Comparison of ENCODE assay signal across 8 cellular contexts in the genomic region with DNA sequence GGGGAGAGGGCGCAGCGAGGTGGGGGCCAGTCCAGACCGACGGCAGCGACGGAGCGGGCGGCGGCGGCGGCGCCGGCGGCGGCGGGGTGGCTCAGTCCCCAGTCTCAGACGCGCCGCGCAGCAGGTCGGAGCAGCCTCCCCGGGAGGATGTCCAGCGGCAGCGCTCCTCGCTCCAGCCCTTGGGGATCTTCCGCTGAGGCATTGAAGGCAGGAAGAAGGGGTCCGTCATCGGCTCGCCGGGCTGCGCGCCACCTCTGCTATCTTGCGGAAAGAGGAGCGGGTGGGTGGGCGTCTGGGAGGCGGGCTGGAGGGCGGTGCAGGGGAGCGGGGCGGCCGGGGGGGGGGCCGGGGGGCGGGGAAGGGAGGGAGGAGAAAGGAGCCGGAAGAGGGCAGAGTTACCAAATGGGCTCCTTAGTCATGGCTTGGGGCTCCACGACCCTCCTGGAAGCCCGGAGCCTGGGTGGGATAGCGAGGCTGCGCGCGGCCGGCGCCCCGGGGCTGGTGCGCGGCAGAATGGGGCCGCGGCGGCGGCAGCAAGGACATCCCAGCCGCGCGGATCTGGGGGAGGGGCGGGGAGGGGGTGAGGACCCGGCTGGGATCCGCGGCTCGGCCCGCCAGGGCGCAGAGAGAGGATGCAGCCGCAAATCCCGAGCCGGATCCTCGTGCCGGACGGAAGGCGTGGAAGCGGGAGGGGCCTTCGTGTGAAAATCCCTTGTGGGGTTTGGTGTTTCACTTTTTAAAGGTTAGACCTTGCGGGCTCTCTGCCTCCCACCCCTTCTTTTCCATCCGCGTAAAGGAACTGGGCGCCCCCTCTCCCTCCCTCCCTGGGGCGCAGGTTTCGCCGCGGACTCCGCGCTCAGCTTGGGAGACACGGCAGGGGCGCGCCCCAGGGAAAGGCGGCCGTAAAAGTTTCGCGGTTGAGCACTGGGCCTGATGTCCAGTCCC. TPM values are rescaled to one million over a fixed set of nuclear protein-coding genes. Genes with fewer than 3 reads are reported as not detected.
DNase-seq lines count a peak whose midpoint lies in the region; TF ChIP-seq lines count a peak whose summit lies in the region.

TSS of gene NETO1 (minus strand) at position 267 of the 945 bp plus-strand sequence. CDS start 696 bp downstream, outside the sequence.

- DNase-seq in GM10266 (ENCODE audit: extremely low spot score) (peak; percentile 70), endodermal cell (peak; percentile 85), retina (peak; percentile 68), NOMO-1 treated with DMSO at 0.1 percent for 48 hours (lab: John Stamatoyannopoulos, UW; ENCODE audit: unreplicated experiment) (no peak), SJCRH30 (no peak), AG08395 (ENCODE audit: low spot score) (no peak)
- DNase-seq in effector CD4-positive, alpha-beta T cell, result no peak

- H3K36me3 ChIP-seq in HUES64 (ENCODE audit: insufficient read depth, low read length), result 0 out of 2 replicates have a peak, but pooled peaks cover 5% of the 10 kb centered on the region
- H3K36me3 ChIP-seq in endodermal cell (ENCODE audit: control insufficient read depth, insufficient read depth, low read length), result no peaks in the 10 kb centered on the region
- no peaks in the 10 kb centered on the region for H3K36me3 ChIP-seq in SJCRH30

- H3K27me3 Mint-ChIP-seq in endodermal cell (ENCODE audit: insufficient read depth), result peaks cover 61% of the 10 kb centered on the region

- no peaks in the 10 kb centered on the region for H3K36me3 Mint-ChIP-seq in endodermal cell (ENCODE audit: low read depth)

- H3K4me3 ChIP-seq in HUES64 (ENCODE audit: low read length) (peak within 1 kb of the TSS; percentile 74), endodermal cell (ENCODE audit: low read length) (peak within 1 kb of the TSS; percentile 77), SJCRH30 (no peak within 1 kb of the TSS)

- H3K27me3 ChIP-seq in HUES64 (ENCODE audit: insufficient read depth, low read length), result peaks cover 62% of the 10 kb centered on the region
- peaks cover 68% of the 10 kb centered on the region for H3K27me3 ChIP-seq in endodermal cell (ENCODE audit: control insufficient read depth, insufficient read depth, low read length, poor library complexity, severe bottlenecking)
- H3K27me3 ChIP-seq in SJCRH30, result no peaks in the 10 kb centered on the region

- peak within 1 kb of the TSS; percentile 50 for H3K4me3 Mint-ChIP-seq in endodermal cell

- TF ChIP-seq CTCF in GM10266 (IDR thresholded peaks at IDR 0.05; ENCODE audit: control insufficient read depth, insufficient read depth, low read depth, missing control alignments) (no peak), endodermal cell (conservative IDR thresholded peaks at IDR 0.05) (no peak)

- H3K9ac ChIP-seq in HUES64 (ENCODE audit: low read depth, low read length), result peak within 1 kb of the TSS; percentile 48
- no peak within 1 kb of the TSS for H3K9ac ChIP-seq in endodermal cell (ENCODE audit: extremely low read depth, low read length, poor library complexity, severe bottlenecking)

- H3K9me3 ChIP-seq in HUES64 (ENCODE audit: insufficient read depth, low read depth, low read length) (no peaks in the 10 kb centered on the region), endodermal cell (ENCODE audit: control insufficient read depth, low read length) (no peaks in the 10 kb centered on the region), SJCRH30 (replicated peaks) (no peaks in the 10 kb centered on the region)

- no peaks in the 10 kb centered on the region for H3K9me3 Mint-ChIP-seq in endodermal cell

- no peak within 1 kb of the TSS for H3K27ac ChIP-seq in HUES64 (ENCODE audit: low read depth, low read length)
- H3K27ac ChIP-seq in endodermal cell (ENCODE audit: low read depth, low read length), result no peak within 1 kb of the TSS
- H3K27ac ChIP-seq in SJCRH30, result no peak within 1 kb of the TSS

- H3K27ac Mint-ChIP-seq in endodermal cell, result no peak within 1 kb of the TSS

- H3K4me1 Mint-ChIP-seq in endodermal cell, result peaks cover 10% of the 10 kb centered on the region

- H3K4me1 ChIP-seq in HUES64 (ENCODE audit: insufficient read depth, low read length) (peaks cover 9% of the 10 kb centered on the region), endodermal cell (ENCODE audit: control insufficient read depth, insufficient read depth, low read length) (no peaks in the 10 kb centered on the region), SJCRH30 (no peaks in the 10 kb centered on the region)

- WGBS in HUES64, result under 1% methylated on average over 84 of the region's 94 CpGs
- 0% methylated on average over 5 to 71 of the region's 94 CpGs for WGBS in endodermal cell (ENCODE audit: insufficient coverage in 1 of 2, insufficient read length in 1 of 2), 2 experiments

RNA-seq across cellular contexts. Expression of gene NETO1, which starts in this region (rescaled TPM):
- 5.3 TPM for polyA plus RNA-seq in HUES64 (2013, experiment 1 of 2)
- polyA plus RNA-seq in HUES64 (2013, experiment 2 of 2), result 6.9 TPM
- total RNA-seq in endodermal cell, result 1 to 10 TPM; 4.2 to 6.5 TPM
- polyA plus RNA-seq in endodermal cell (2013, experiment 1 of 2), result 4.5 TPM
- polyA plus RNA-seq in endodermal cell (2013, experiment 2 of 2), result 3.6 TPM
- total RNA-seq in SJCRH30 (2014; rRNA removed; shearing (Covaris generic)), result not detected in 2 replicates

Comparison
In these comparisons a context has a peak if more than half of its experiments do, and no peak if none do; other contexts are left out.
1. DNase-seq: peak in GM10266 (single experiment), endodermal cell (single experiment) and retina (single experiment); none in NOMO-1 treated with DMSO at 0.1 percent for 48 hours (single experiment), SJCRH30 (0 of 2), AG08395 (single experiment) and effector CD4-positive, alpha-beta T cell (single experiment).